Comparison of ENCODE assay signal across 12 cellular contexts in the genomic region with DNA sequence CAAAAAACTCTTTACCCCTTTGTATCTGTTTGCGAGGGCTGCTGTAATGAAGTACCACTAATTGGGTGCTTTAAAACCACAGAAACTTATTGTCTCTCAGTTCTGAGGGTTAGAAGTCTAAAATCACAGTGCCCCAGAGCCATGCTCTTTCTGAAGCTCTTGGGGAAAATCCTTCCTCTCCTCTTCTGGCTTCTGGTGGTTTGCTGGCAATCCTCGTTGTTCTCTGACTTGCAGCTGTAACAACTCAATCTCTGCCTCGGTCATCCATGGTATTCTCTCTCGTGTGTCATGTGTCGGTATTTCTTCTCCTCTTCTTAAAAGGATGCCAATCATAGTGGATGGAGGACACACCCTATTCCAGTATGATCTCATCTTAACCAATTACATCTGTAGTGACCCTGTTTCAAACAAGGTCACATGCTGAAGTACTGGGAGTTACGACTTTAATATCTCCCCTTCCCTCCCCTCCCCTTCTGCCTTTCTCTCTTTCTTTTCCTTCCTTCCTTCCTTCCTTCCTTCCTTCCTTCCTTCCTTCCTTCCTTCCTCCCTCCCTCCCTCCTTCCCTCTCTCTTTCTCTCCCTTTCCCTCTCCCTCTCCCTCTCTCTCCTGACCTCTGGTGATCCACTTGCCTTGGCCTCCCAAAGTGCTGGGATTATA. TPM values are rescaled to one million over a fixed set of nuclear protein-coding genes. Genes with fewer than 3 reads are reported as not detected.
A peak's percentile ranks its signal among the peaks of the same experiment; 100 is the strongest.
DNase-seq lines count a peak whose midpoint lies in the region; ATAC-seq lines count a peak whose summit lies in the region.
"Had no signal": no experiment of that assay in that cellular context is flagged by ENCODE, and none has a peak within 500 bp of the region (broad histone marks: within the 10 kb centered on the region; RNA-seq: fewer than 3 reads in every experiment).

No MANE protein-coding gene starts in this region.

- H3K23ac ChIP-seq in neuronal stem cell (ENCODE audit: low read depth, low read length, poor library complexity), result no peak overlapping the region

- CTCF ChIA-PET in CD4-positive, alpha-beta memory T cell (lab: Charles Lee; ENCODE audit: partially characterized antibody), result interaction anchor here (1.0 to 1.1 kb wide), 2 partner anchors 405 to 607 kb away, joined by 3 to 5 read pairs; no protein-coding TSS in a partner anchor

- peak; percentile 46 for ATAC-seq in GM19372 (IDR thresholded peaks at IDR 0.05; ENCODE audit: low read depth, unreplicated experiment)
- ATAC-seq in HG02885 (IDR thresholded peaks at IDR 0.05; ENCODE audit: poor library complexity, unreplicated experiment), result peak; percentile 50
- ATAC-seq: activated T-cell treated with anti-CD3 and anti-CD28 coated beads, Interleukin-2, amount 50 U/mL, for 4 hours had no signal

- DNase-seq in AG08396 (ENCODE audit: low spot score), result peak; percentile 62
- DNase-seq in epidermal melanocyte (ENCODE audit: insufficient read length, low spot score), result peak; percentile 30
- DNase-seq in activated CD4-positive, CD25-positive, alpha-beta regulatory T cell (lab: John Stamatoyannopoulos, UW), result no peak
- no peak for DNase-seq in neuronal stem cell (ENCODE audit: low spot score)
- no peak for DNase-seq in NCI-H146 (lab: John Stamatoyannopoulos, UW)
- no peak for DNase-seq in CD4-positive, alpha-beta memory T cell
- DNase-seq: activated T-cell treated with anti-CD3 and anti-CD28 coated beads, Interleukin-2, amount 50 U/mL, for 4 hours; NCI-H1092; NCI-H345 had no signal

- H2BK15ac ChIP-seq in neuronal stem cell (ENCODE audit: low read length), result no peak overlapping the region

- POLR2A ChIA-PET in CD4-positive, alpha-beta memory T cell (lab: Charles Lee; ENCODE audit: partially characterized antibody), result no interaction called here

- H3K79me1 ChIP-seq in neuronal stem cell (ENCODE audit: low read depth, low read length), result no peaks in the 10 kb centered on the region

- H3K18ac ChIP-seq in neuronal stem cell (ENCODE audit: low read length), result no peak overlapping the region

- H3K4me2 ChIP-seq in neuronal stem cell (ENCODE audit: insufficient read depth, low read length, poor library complexity, severe bottlenecking), result no peak overlapping the region

- no peaks in the 10 kb centered on the region for H3K9me3 ChIP-seq in neuronal stem cell (replicated peaks in 1 of 2; ENCODE audit: control insufficient read depth in 2 of 2, insufficient read depth in 1 of 2, low read depth in 1 of 2, low read length in 2 of 2)
- no peaks in the 10 kb centered on the region for H3K9me3 ChIP-seq in CD4-positive, alpha-beta memory T cell (ENCODE audit: control insufficient read depth in 1 of 2, low read length in 2 of 2)
- H3K9me3 ChIP-seq: adrenal gland had no signal

- H3K9ac ChIP-seq in neuronal stem cell (ENCODE audit: low read depth, low read length, poor library complexity), result no peak overlapping the region

- no peak overlapping the region for H3K14ac ChIP-seq in neuronal stem cell (ENCODE audit: low read length)

- H2AK5ac ChIP-seq in neuronal stem cell (ENCODE audit: low read depth, low read length), result no peak overlapping the region

- H3K27ac ChIP-seq in neuronal stem cell (replicated peaks; ENCODE audit: low read length), result no peak overlapping the region
- no peak overlapping the region for H3K27ac ChIP-seq in CD4-positive, alpha-beta memory T cell (ENCODE audit: low read depth, low read length)
- H3K27ac ChIP-seq: adrenal gland had no signal

- no peak overlapping the region for H2BK120ac ChIP-seq in neuronal stem cell (ENCODE audit: low read depth, low read length)

- no peak overlapping the region for H2AFZ ChIP-seq in neuronal stem cell (ENCODE audit: low read length)

- peaks cover 0 to 2% (median 0%) of the 10 kb centered on the region in 8 donors for H3K9me3 Mint-ChIP-seq in CD4-positive, alpha-beta memory T cell
- H3K9me3 Mint-ChIP-seq: activated T-cell treated with anti-CD3 and anti-CD28 coated beads, Interleukin-2, amount 50 U/mL, for 4 hours had no signal

- H3K27me3 Mint-ChIP-seq in CD4-positive, alpha-beta memory T cell, result no peaks in the 10 kb centered on the region

- no peak overlapping the region for H3K4me3 Mint-ChIP-seq in CD4-positive, alpha-beta memory T cell
- H3K4me3 Mint-ChIP-seq: activated T-cell treated with anti-CD3 and anti-CD28 coated beads, Interleukin-2, amount 50 U/mL, for 4 hours had no signal

- H3K27ac Mint-ChIP-seq in CD4-positive, alpha-beta memory T cell, result no peak overlapping the region

- intact Hi-C loops in CD4-positive, alpha-beta memory T cell (cut with micrococcal nuclease), result no loop called here

- no peaks in the 10 kb centered on the region for H3K4me1 ChIP-seq in neuronal stem cell (ENCODE audit: control insufficient read depth in 2 of 2, insufficient read depth in 1 of 2, low read depth in 1 of 2, low read length in 2 of 2)
- no peaks in the 10 kb centered on the region for H3K4me1 ChIP-seq in CD4-positive, alpha-beta memory T cell (ENCODE audit: insufficient read depth, low read length)
- H3K4me1 ChIP-seq: adrenal gland had no signal

- H3K4me1 Mint-ChIP-seq in CD4-positive, alpha-beta memory T cell, result no peaks in the 10 kb centered on the region

- no peaks in the 10 kb centered on the region for H3K36me3 ChIP-seq in neuronal stem cell (replicated peaks in 1 of 2; ENCODE audit: control insufficient read depth in 2 of 2, insufficient read depth in 2 of 2, low read length in 2 of 2)
- no peaks in the 10 kb centered on the region for H3K36me3 ChIP-seq in CD4-positive, alpha-beta memory T cell (ENCODE audit: insufficient read depth, low read length)
- H3K36me3 ChIP-seq: adrenal gland had no signal

- H4K91ac ChIP-seq in neuronal stem cell (ENCODE audit: low read depth, low read length, poor library complexity), result no peak overlapping the region

- no peaks in the 10 kb centered on the region for H3K27me3 ChIP-seq in neuronal stem cell (ENCODE audit: control insufficient read depth in 3 of 3, insufficient read depth in 3 of 3, low read depth in 1 of 3, low read length in 3 of 3)
- no peaks in the 10 kb centered on the region for H3K27me3 ChIP-seq in CD4-positive, alpha-beta memory T cell (ENCODE audit: insufficient read depth, low read length)
- H3K27me3 ChIP-seq: adrenal gland had no signal

- no peak overlapping the region for H3K4me3 ChIP-seq in neuronal stem cell (ENCODE audit: low read length in 2 of 2)
- no peak overlapping the region for H3K4me3 ChIP-seq in CD4-positive, alpha-beta memory T cell (ENCODE audit: low read length in 2 of 2)
- H3K4me3 ChIP-seq: adrenal gland had no signal

- no peak overlapping the region for H2BK5ac ChIP-seq in neuronal stem cell (ENCODE audit: low read length)

- H3K4ac ChIP-seq in neuronal stem cell (ENCODE audit: low read length), result no peak overlapping the region

- no peaks in the 10 kb centered on the region for H3K36me3 Mint-ChIP-seq in CD4-positive, alpha-beta memory T cell

- H4K8ac ChIP-seq in neuronal stem cell (ENCODE audit: low read depth, low read length), result no peak overlapping the region

- H2BK12ac ChIP-seq in neuronal stem cell (ENCODE audit: low read length), result no peak overlapping the region

- WGBS in neuronal stem cell (ENCODE audit: extremely low coverage in 2 of 2, insufficient read length in 2 of 2, insufficient replicate concordance in 1 of 2), 2 donors, result no CpG with 5 or more reads among the region's 6 CpGs

RNA-seq across cellular contexts. Expression of gene ARL8B, which starts 6.5 kb away (rescaled TPM):
- 34.7 TPM for polyA plus RNA-seq in neuronal stem cell (2013, experiment 1 of 2)
- polyA plus RNA-seq in neuronal stem cell (2013, experiment 2 of 2), result 33.3 TPM
- total RNA-seq in CD4-positive, alpha-beta memory T cell, result 10 to 100 TPM; 55.5 to 60.5 TPM
- polyA plus RNA-seq in CD4-positive, alpha-beta memory T cell, result 10 to 100 TPM; 46.1 to 60.9 TPM

Comparison
In these comparisons a context has a peak if more than half of its experiments do, and no peak if none do; other contexts are left out.
1. DNase-seq: peak in AG08396 (single experiment) and epidermal melanocyte (single experiment); none in activated CD4-positive, CD25-positive, alpha-beta regulatory T cell (0 of 4), neuronal stem cell (single experiment), NCI-H146 (single experiment) and CD4-positive, alpha-beta memory T cell (0 of 5).